Comparison of ENCODE assay signal across 25 cellular contexts in the genomic region with DNA sequence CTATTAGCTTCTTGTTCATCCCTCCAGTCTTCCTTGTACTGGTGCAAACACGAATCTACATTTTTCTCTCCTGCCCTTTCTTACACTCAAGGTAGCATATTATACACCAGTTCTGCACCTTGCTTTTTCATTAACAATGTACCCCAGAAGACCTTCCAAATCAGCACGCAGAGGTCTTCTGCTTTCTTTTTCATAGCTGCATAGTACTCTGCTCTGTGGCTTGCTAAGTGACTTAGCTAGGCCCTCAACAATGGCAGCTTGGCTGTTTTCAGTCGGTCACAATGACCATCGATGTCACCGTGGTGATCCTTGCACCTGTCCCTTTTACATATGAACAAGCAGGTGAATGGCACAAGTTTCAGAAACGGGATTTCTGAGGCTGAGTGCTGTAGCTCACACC. TPM values are rescaled to one million over a fixed set of nuclear protein-coding genes. Genes with fewer than 3 reads are reported as not detected.
"Had no signal": no experiment of that assay in that cellular context is flagged by ENCODE, and none has a peak within 500 bp of the region (broad histone marks: within the 10 kb centered on the region; RNA-seq: fewer than 3 reads in every experiment).

No MANE protein-coding gene starts in this region.

- H3K9me3 ChIP-seq: esophagus squamous epithelium, lower lobe of right lung, ovary, psoas muscle, spleen, testis, tibial artery, upper lobe of left lung, uterus had no signal

- H3K4me3 ChIP-seq: esophagus squamous epithelium, lower lobe of right lung, ovary, psoas muscle, skin epidermis, spleen, testis, tibial artery, upper lobe of left lung, uterus had no signal

- H3K36me3 Mint-ChIP-seq: immature natural killer cell; naive thymus-derived CD8-positive, alpha-beta T cell; stimulated activated memory B cell treated with anti-CD40 and anti-IgM and Interleukin-4, amounts not matched to agents 10 μg/mL and 1 μg/mL and 100 μg/mL, for 72 hours had no signal

- H3K4me3 Mint-ChIP-seq: effector memory CD8-positive, alpha-beta T cell; immature natural killer cell; naive thymus-derived CD8-positive, alpha-beta T cell; nephron progenitor cell; stimulated activated memory B cell treated with anti-CD40 and anti-IgM and Interleukin-4, amounts not matched to agents 10 μg/mL and 1 μg/mL and 100 μg/mL, for 72 hours had no signal

- H3K36me3 ChIP-seq: esophagus squamous epithelium, lower lobe of right lung, ovary, spleen, tibial artery, upper lobe of left lung, uterus had no signal

- ATAC-seq: effector memory CD8-positive, alpha-beta T cell; lower lobe of right lung; naive thymus-derived CD8-positive, alpha-beta T cell; psoas muscle; stimulated activated memory B cell treated with anti-CD40 and anti-IgM and Interleukin-4, amounts not matched to agents 10 μg/mL and 1 μg/mL and 100 μg/mL, for 72 hours; stimulated activated naive CD8-positive, alpha-beta T cell treated with anti-CD3 and anti-CD28 coated beads, Interleukin-15, Interleukin-2, amounts not matched to agents 100 U/mL and 50 U/mL, for 24 hours had no signal

- DNase-seq: cortex of kidney; effector memory CD8-positive, alpha-beta T cell; erythroblast; esophagus squamous epithelium; foreskin melanocyte; hypothalamus; immature natural killer cell; left ventricle myocardium superior; lower lobe of right lung; naive thymus-derived CD8-positive, alpha-beta T cell; nephron progenitor cell; occipital lobe; ovary; posterior cingulate gyrus; psoas muscle; spleen; stimulated activated CD4-positive, alpha-beta T cell treated with anti-CD3 and anti-CD28 coated beads, Interleukin-4, amount 100 ng/mL, for 4 hours; stimulated activated naive CD8-positive, alpha-beta T cell treated with anti-CD3 and anti-CD28 coated beads, Interleukin-15, Interleukin-2, amounts not matched to agents 100 U/mL and 50 U/mL, for 24 hours; substantia nigra; testis; tibial artery; upper lobe of left lung; uterus had no signal

- H3K9me3 Mint-ChIP-seq: effector memory CD8-positive, alpha-beta T cell; immature natural killer cell; naive thymus-derived CD8-positive, alpha-beta T cell; stimulated activated memory B cell treated with anti-CD40 and anti-IgM and Interleukin-4, amounts not matched to agents 10 μg/mL and 1 μg/mL and 100 μg/mL, for 72 hours had no signal

- H3K27ac ChIP-seq: esophagus squamous epithelium, lower lobe of right lung, ovary, psoas muscle, skin epidermis, spleen, testis, tibial artery, upper lobe of left lung, uterus had no signal

- H3K4me1 ChIP-seq: psoas muscle, uterus had no signal

- H3K27me3 ChIP-seq: ovary, testis, upper lobe of left lung, uterus had no signal

- H3K27ac Mint-ChIP-seq: effector memory CD8-positive, alpha-beta T cell; immature natural killer cell; nephron progenitor cell; stimulated activated memory B cell treated with anti-CD40 and anti-IgM and Interleukin-4, amounts not matched to agents 10 μg/mL and 1 μg/mL and 100 μg/mL, for 72 hours had no signal

RNA-seq across cellular contexts. Expression of gene TMEM184A, which starts 30.6 kb away (rescaled TPM):
- total RNA-seq: naive thymus-derived CD8-positive, alpha-beta T cell; occipital lobe had no signal
